24 cellular contexts compared by ENCODE assay signal in the genomic region with DNA sequence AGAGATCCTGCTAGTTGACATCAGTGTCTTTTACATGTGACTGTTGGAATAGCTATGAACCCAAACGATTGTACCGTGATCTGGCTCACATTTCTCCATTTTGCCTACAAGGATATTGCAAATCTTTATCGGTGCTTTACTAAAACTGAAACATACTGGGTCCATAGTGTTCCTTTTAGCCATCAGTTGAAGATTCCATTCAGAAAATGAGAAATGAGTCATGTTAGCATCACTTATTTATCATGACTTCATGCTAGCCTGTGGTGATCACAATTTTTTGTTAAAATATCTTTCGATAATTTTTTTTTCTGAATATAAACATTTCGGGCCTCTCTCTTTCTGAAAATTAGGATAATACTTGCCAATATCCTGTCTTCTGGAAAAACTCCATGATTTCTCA.
"Had no signal": no experiment of that assay in that cellular context is flagged by ENCODE, and none has a peak within 500 bp of the region (broad histone marks: within the 10 kb centered on the region; RNA-seq: fewer than 3 reads in every experiment).

No MANE protein-coding gene starts in this region.

- H3K4me3 ChIP-seq: ascending aorta, SJSA1 had no signal

- ATAC-seq: activated naive CD8-positive, alpha-beta T cell treated with anti-CD3 and anti-CD28 coated beads, Interleukin-2, amount 50 U/mL, for 24 hours; T-helper 17 cell had no signal

- H3K4me1 Mint-ChIP-seq: activated B cell treated with CpG ODN at 0.5 μM for 24 hours; activated CD4-positive, alpha-beta T cell treated with anti-CD3 and anti-CD28 coated beads, Interleukin-2, amount 10 ng/mL, durations not matched to agents 24 days and 14 days; activated naive CD8-positive, alpha-beta T cell treated with anti-CD3 and anti-CD28 coated beads, Interleukin-2, amount 50 U/mL, for 24 hours; brain; central memory CD8-positive, alpha-beta T cell; T-helper 17 cell had no signal

- DNase-seq: activated B cell treated with CpG ODN at 0.5 μM for 24 hours; activated CD4-positive, alpha-beta memory T cell treated with anti-CD3 and anti-CD28 coated beads for 36 hours; activated CD4-positive, alpha-beta T cell treated with anti-CD3 and anti-CD28 coated beads for 1 hour; activated CD4-positive, alpha-beta T cell treated with anti-CD3 and anti-CD28 coated beads, Interleukin-2, amount 10 ng/mL, durations not matched to agents 24 days and 14 days; activated effector memory CD4-positive, alpha-beta T cell treated with Interleukin-2 at 50 U/mL for 16 hours; activated naive CD4-positive, alpha-beta T cell treated with Interleukin-2 at 50 U/mL for 16 hours; activated naive CD8-positive, alpha-beta T cell treated with anti-CD3 and anti-CD28 coated beads, Interleukin-2, amount 50 U/mL, for 24 hours; activated T-cell treated with anti-CD3 and anti-CD28 coated beads for 4 hours; amniotic stem cell; MV-4-11; NCI-H1092 treated with DMSO at 0.1 percent for 48 hours; NCI-H1436 treated with DMSO at 0.1 percent for 48 hours; NCI-H187; NCI-H2081; NCI-H446; NCI-H524; SHP77; T-helper 17 cell; T-helper 9 cell had no signal

- H3K27me3 Mint-ChIP-seq: activated B cell treated with CpG ODN at 0.5 μM for 24 hours; activated CD4-positive, alpha-beta memory T cell treated with anti-CD3 and anti-CD28 coated beads for 36 hours; activated CD4-positive, alpha-beta T cell treated with anti-CD3 and anti-CD28 coated beads, Interleukin-2, amount 10 ng/mL, durations not matched to agents 24 days and 14 days; activated naive CD8-positive, alpha-beta T cell treated with anti-CD3 and anti-CD28 coated beads, Interleukin-2, amount 50 U/mL, for 24 hours; brain; central memory CD8-positive, alpha-beta T cell had no signal

- H3K4me3 Mint-ChIP-seq: activated B cell treated with CpG ODN at 0.5 μM for 24 hours; activated CD4-positive, alpha-beta memory T cell treated with anti-CD3 and anti-CD28 coated beads for 36 hours; activated CD4-positive, alpha-beta T cell treated with anti-CD3 and anti-CD28 coated beads, Interleukin-2, amount 10 ng/mL, durations not matched to agents 24 days and 14 days; activated naive CD8-positive, alpha-beta T cell treated with anti-CD3 and anti-CD28 coated beads, Interleukin-2, amount 50 U/mL, for 24 hours; brain; central memory CD8-positive, alpha-beta T cell; T-helper 17 cell had no signal

- H3K27ac Mint-ChIP-seq: activated B cell treated with CpG ODN at 0.5 μM for 24 hours; activated CD4-positive, alpha-beta memory T cell treated with anti-CD3 and anti-CD28 coated beads for 36 hours; activated CD4-positive, alpha-beta T cell treated with anti-CD3 and anti-CD28 coated beads, Interleukin-2, amount 10 ng/mL, durations not matched to agents 24 days and 14 days; activated naive CD4-positive, alpha-beta T cell treated with anti-CD3 and anti-CD28 coated beads, Interleukin-2, amount 50 U/mL, for 72 hours; activated naive CD8-positive, alpha-beta T cell treated with anti-CD3 and anti-CD28 coated beads, Interleukin-2, amount 50 U/mL, for 24 hours; brain; T-helper 17 cell had no signal

- H3K9me3 Mint-ChIP-seq: activated CD4-positive, alpha-beta memory T cell treated with anti-CD3 and anti-CD28 coated beads for 36 hours; activated naive CD8-positive, alpha-beta T cell treated with anti-CD3 and anti-CD28 coated beads, Interleukin-2, amount 50 U/mL, for 24 hours had no signal

- H3K36me3 Mint-ChIP-seq: activated CD4-positive, alpha-beta memory T cell treated with anti-CD3 and anti-CD28 coated beads for 36 hours; activated naive CD4-positive, alpha-beta T cell treated with anti-CD3 and anti-CD28 coated beads, Interleukin-2, amount 50 U/mL, for 72 hours had no signal
